Comparison of ENCODE assay signal across 14 cellular contexts in the genomic region with DNA sequence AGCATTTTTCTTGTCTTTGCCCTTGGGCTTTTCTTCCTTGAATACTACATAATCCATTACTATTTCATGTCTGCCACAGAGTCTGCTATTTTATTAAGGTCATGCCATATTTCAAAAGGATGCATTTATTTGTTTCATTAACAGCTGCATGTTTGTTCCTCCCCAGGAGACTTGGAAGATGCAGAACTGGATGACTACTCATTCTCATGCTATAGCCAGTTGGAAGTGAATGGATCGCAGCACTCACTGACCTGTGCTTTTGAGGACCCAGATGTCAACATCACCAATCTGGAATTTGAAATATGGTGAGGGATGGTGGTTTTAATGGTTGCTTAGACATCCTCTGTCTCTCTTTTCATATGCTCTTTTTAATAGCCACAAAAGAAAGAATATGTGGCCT. TPM values are rescaled to one million over a fixed set of nuclear protein-coding genes. Genes with fewer than 3 reads are reported as not detected.
DNase-seq lines count a peak whose midpoint lies in the region; ATAC-seq and FAIRE-seq lines count a peak whose summit lies in the region.
"Had no signal": no experiment of that assay in that cellular context is flagged by ENCODE, and none has a peak within 500 bp of the region (broad histone marks: within the 10 kb centered on the region; RNA-seq: fewer than 3 reads in every experiment).

No MANE protein-coding gene starts in this region.

- 92% methylated on average over 1 of the region's 1 CpG for WGBS in thymus

- DNase-seq in activated T-cell treated with anti-CD3 and anti-CD28 coated beads, Interleukin-2, amount 50 U/mL, for 4 hours, result no peak
- DNase-seq in activated T-cell treated with anti-CD3 and anti-CD28 coated beads, Interleukin-2, amount 50 U/mL, for 1 hour, result no peak
- DNase-seq in RCC 7860 (ENCODE audit: low spot score) (peak; percentile 50), mesenteric fat pad (ENCODE audit: low spot score) (no peak), Kasumi-1 (lab: John Stamatoyannopoulos, UW) (no peak), NCI-H1417 treated with DMSO at 0.1 percent for 48 hours (lab: John Stamatoyannopoulos, UW) (no peak)
- DNase-seq: hippocampal formation; KBM-7; left ventricle myocardium superior; NCI-H2029 treated with DMSO at 0.1 percent for 48 hours; NK-92 treated with Interleukin-12 subunit alpha and Interleukin-12 subunit beta, amount 100 ng/mL, for 24 hours had no signal

- H3K4me1 ChIP-seq in thymus (ENCODE audit: control insufficient read depth, insufficient read depth, low read length), result peaks cover 11% of the 10 kb centered on the region

- peaks cover 1% of the 10 kb centered on the region for H3K9me3 ChIP-seq in thymus (ENCODE audit: control insufficient read depth)

- H3K4me1 Mint-ChIP-seq in activated T-cell treated with anti-CD3 and anti-CD28 coated beads, Interleukin-2, amount 50 U/mL, for 4 hours (ENCODE audit: low read depth), result peaks cover 85% of the 10 kb centered on the region

- H3K4me3 ChIP-seq in thymus (ENCODE audit: low read length), result peak overlapping the region; percentile 72

- peak overlapping the region; percentile 86 for H3K4me3 Mint-ChIP-seq in activated T-cell treated with anti-CD3 and anti-CD28 coated beads, Interleukin-2, amount 50 U/mL, for 4 hours

- ATAC-seq in activated T-cell treated with anti-CD3 and anti-CD28 coated beads, Interleukin-2, amount 50 U/mL, for 4 hours, result no peak
- ATAC-seq: left ventricle myocardium superior had no signal

- H3K27me3 Mint-ChIP-seq in activated T-cell treated with anti-CD3 and anti-CD28 coated beads, Interleukin-2, amount 50 U/mL, for 4 hours (ENCODE audit: low read depth), result no peaks in the 10 kb centered on the region

- no peaks in the 10 kb centered on the region for H3K9me3 Mint-ChIP-seq in activated T-cell treated with anti-CD3 and anti-CD28 coated beads, Interleukin-2, amount 50 U/mL, for 4 hours

- H3K27me3 ChIP-seq in thymus (ENCODE audit: control insufficient read depth, insufficient read depth), result no peaks in the 10 kb centered on the region

- peaks cover 60% of the 10 kb centered on the region for H3K36me3 Mint-ChIP-seq in activated T-cell treated with anti-CD3 and anti-CD28 coated beads, Interleukin-2, amount 50 U/mL, for 4 hours (ENCODE audit: insufficient read depth)

- H3K27ac ChIP-seq in thymus (ENCODE audit: low read depth), result peak overlapping the region; percentile 58

- FAIRE-seq in RCC 7860 (lab: Jason Lieb, UNC), result peak; percentile 7
- FAIRE-seq in endometrium (lab: Jason Lieb, UNC), result peak; percentile 8
- FAIRE-seq: GM18507 had no signal

- peaks cover 17% of the 10 kb centered on the region for H3K36me3 ChIP-seq in thymus (ENCODE audit: control insufficient read depth, insufficient read depth)

RNA-seq across cellular contexts. Expression of a gene that starts 4.0 kb away (rescaled TPM):
- 10 to 100 TPM; 53.5 to 65.8 (median 54.7) TPM for total RNA-seq in activated T-cell treated with anti-CD3 and anti-CD28 coated beads, Interleukin-2, amount 50 U/mL, for 4 hours
- polyA plus RNA-seq in thymus, result 167 TPM
- 5.2 TPM for total RNA-seq in mesenteric fat pad
